Comparison of ENCODE assay signal across 14 cellular contexts in the genomic region with DNA sequence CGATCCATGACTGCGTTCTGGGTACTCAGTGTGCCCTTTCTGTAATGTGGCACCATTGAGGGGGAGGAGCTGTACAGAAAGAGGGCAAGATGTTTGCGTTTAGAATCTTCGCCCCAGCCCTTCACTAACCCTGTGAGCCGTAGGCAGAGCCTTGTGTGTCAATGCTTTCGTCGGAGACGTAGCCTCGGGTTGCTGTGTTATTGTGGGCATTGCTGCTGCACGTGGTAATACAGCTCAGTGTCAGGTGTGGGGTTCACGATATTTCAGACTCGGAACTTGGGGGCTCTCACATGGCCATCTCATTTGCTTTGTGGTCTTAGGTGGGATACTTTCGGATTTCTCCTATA. TPM values are rescaled to one million over a fixed set of nuclear protein-coding genes. Genes with fewer than 3 reads are reported as not detected.
DNase-seq lines count a peak whose midpoint lies in the region.
"Had no signal": no experiment of that assay in that cellular context is flagged by ENCODE, and none has a peak within 500 bp of the region (broad histone marks: within the 10 kb centered on the region; RNA-seq: fewer than 3 reads in every experiment).

No MANE protein-coding gene starts in this region.

- H3K36me3 Mint-ChIP-seq in T-helper 2 cell treated with Interferon-gamma antibody and Interleukin-4, amounts not matched to agents 5 μg/mL and 100 μg/mL, for 36 hours (ENCODE audit: low read depth): peaks cover 79% of the 10 kb centered on the region
- H3K36me3 Mint-ChIP-seq in dendritic cell treated with granulocyte-macrophage colony-stimulating factor and Interleukin-4, amounts not matched to agents 40 ng/mL and 50 ng/mL, for 4 days (ENCODE audit: low read depth): peaks cover 86% of the 10 kb centered on the region

- H3K36me3 ChIP-seq in Karpas-422 (ENCODE audit: insufficient read depth, low read length) (peaks cover 57% of the 10 kb centered on the region), skeletal muscle tissue (ENCODE audit: control insufficient read depth in 3 of 3, insufficient read depth in 3 of 3, low read length in 3 of 3) (peaks cover 44 to 57% (median 53%) of the 10 kb centered on the region in 3 donors)

- H3K4me3 Mint-ChIP-seq in T-helper 2 cell treated with Interferon-gamma antibody and Interleukin-4, amounts not matched to agents 5 μg/mL and 100 μg/mL, for 36 hours: peak overlapping the region; percentile 65
- peak overlapping the region; percentile 74 for H3K4me3 Mint-ChIP-seq in dendritic cell treated with granulocyte-macrophage colony-stimulating factor and Interleukin-4, amounts not matched to agents 40 ng/mL and 50 ng/mL, for 4 days

- peaks cover 69% of the 10 kb centered on the region for H4K20me1 ChIP-seq in Karpas-422 (ENCODE audit: insufficient read depth, low read depth, low read length)

- peaks cover 74% of the 10 kb centered on the region for H3K4me1 Mint-ChIP-seq in T-helper 2 cell treated with Interferon-gamma antibody and Interleukin-4, amounts not matched to agents 5 μg/mL and 100 μg/mL, for 36 hours (ENCODE audit: low read depth)
- peaks cover 99% of the 10 kb centered on the region for H3K4me1 Mint-ChIP-seq in dendritic cell treated with granulocyte-macrophage colony-stimulating factor and Interleukin-4, amounts not matched to agents 40 ng/mL and 50 ng/mL, for 4 days (ENCODE audit: low read depth)

- no peak overlapping the region for H3K4me2 ChIP-seq in Karpas-422 (ENCODE audit: low read depth, low read length, poor library complexity, severe bottlenecking)

- no peaks in the 10 kb centered on the region for H3K9me2 ChIP-seq in Karpas-422 (replicated peaks; ENCODE audit: insufficient read depth, low read length)

- H3K27me3 Mint-ChIP-seq in T-helper 2 cell treated with Interferon-gamma antibody and Interleukin-4, amounts not matched to agents 5 μg/mL and 100 μg/mL, for 36 hours (ENCODE audit: low read depth): no peaks in the 10 kb centered on the region
- H3K27me3 Mint-ChIP-seq in dendritic cell treated with granulocyte-macrophage colony-stimulating factor and Interleukin-4, amounts not matched to agents 40 ng/mL and 50 ng/mL, for 4 days: no peaks in the 10 kb centered on the region

- peaks cover 14% of the 10 kb centered on the region for H3K4me1 ChIP-seq in Karpas-422 (ENCODE audit: low read length)
- peaks cover 71 to 85% (median 76%) of the 10 kb centered on the region in 3 donors for H3K4me1 ChIP-seq in skeletal muscle tissue (ENCODE audit: control insufficient read depth in 3 of 3, insufficient read depth in 3 of 3, low read length in 3 of 3)

- DNase-seq in T-helper 2 cell treated with Interferon-gamma antibody and Interleukin-4, amounts not matched to agents 5 μg/mL and 100 μg/mL, for 36 hours (ENCODE audit: low spot score): no peak
- DNase-seq in T-helper 2 cell (no peak), Karpas-422 (peak; percentile 46), germinal center (ENCODE audit: low spot score) (no peak), GDM1 (lab: John Stamatoyannopoulos, UW) (no peak)
- DNase-seq in stimulated activated CD4-positive, alpha-beta T cell treated with anti-CD3 and anti-CD28 coated beads, Interleukin-2, amount 100 ng/mL, for 48 hours: no peak
- DNase-seq: GF-D8; NCI-H1092 treated with DMSO at 0.1 percent for 48 hours; NCI-H748 treated with DMSO at 0.1 percent for 48 hours; stimulated activated naive CD4-positive, alpha-beta T cell treated with Interleukin-2 at 50 U/mL for 16 hours had no signal

- no peak overlapping the region for H3K27ac Mint-ChIP-seq in T-helper 2 cell treated with Interferon-gamma antibody and Interleukin-4, amounts not matched to agents 5 μg/mL and 100 μg/mL, for 36 hours
- peak overlapping the region; percentile 94 for H3K27ac Mint-ChIP-seq in dendritic cell treated with granulocyte-macrophage colony-stimulating factor and Interleukin-4, amounts not matched to agents 40 ng/mL and 50 ng/mL, for 4 days

- intact Hi-C loops in dendritic cell treated with granulocyte-macrophage colony-stimulating factor and Interleukin-4, amounts not matched to agents 40 ng/mL and 50 ng/mL, for 4 days (cut with micrococcal nuclease): loop anchor here (5.0 to 10.0 kb wide), 3 partner anchors 40 to 178 kb away; no protein-coding TSS in a partner anchor

- H3K4me3 ChIP-seq in Karpas-422 (ENCODE audit: low read length): no peak overlapping the region
- no peak overlapping the region for H3K4me3 ChIP-seq in skeletal muscle tissue (ENCODE audit: low read length in 3 of 3)
- H3K4me3 ChIP-seq: HAP-1 had no signal

- H3K9me3 Mint-ChIP-seq in T-helper 2 cell treated with Interferon-gamma antibody and Interleukin-4, amounts not matched to agents 5 μg/mL and 100 μg/mL, for 36 hours: no peaks in the 10 kb centered on the region
- no peaks in the 10 kb centered on the region for H3K9me3 Mint-ChIP-seq in dendritic cell treated with granulocyte-macrophage colony-stimulating factor and Interleukin-4, amounts not matched to agents 40 ng/mL and 50 ng/mL, for 4 days

- H3K27ac ChIP-seq in Karpas-422 (ENCODE audit: low read length): no peak overlapping the region
- peak overlapping the region; percentile 75 for H3K27ac ChIP-seq in skeletal muscle tissue (ENCODE audit: low read depth, low read length)

- H3K9ac ChIP-seq in Karpas-422 (ENCODE audit: low read length): no peak overlapping the region
- H3K9ac ChIP-seq in skeletal muscle tissue (ENCODE audit: low read depth in 1 of 3, low read length in 3 of 3): no peak overlapping the region

- H3K9me3 ChIP-seq in Karpas-422 (ENCODE audit: low read length): no peaks in the 10 kb centered on the region
- no peaks in the 10 kb centered on the region for H3K9me3 ChIP-seq in skeletal muscle tissue (ENCODE audit: control insufficient read depth in 3 of 3, low read length in 3 of 3)
- H3K9me3 ChIP-seq: HAP-1 had no signal

- no peak overlapping the region for H2AFZ ChIP-seq in Karpas-422 (ENCODE audit: low read length)

- no peaks in the 10 kb centered on the region for H3K27me3 ChIP-seq in Karpas-422 (ENCODE audit: low read length)
- no peaks in the 10 kb centered on the region for H3K27me3 ChIP-seq in skeletal muscle tissue (ENCODE audit: control insufficient read depth in 3 of 3, insufficient read depth in 3 of 3, low read length in 3 of 3)

- H3K79me2 ChIP-seq in Karpas-422 (ENCODE audit: low read length): peaks cover 38% of the 10 kb centered on the region

RNA-seq across cellular contexts. Expression of a gene that starts 6.1 kb away (rescaled TPM):
- 3,304 and 6,295 TPM in 2 replicates for total RNA-seq in Karpas-422 (2014; rRNA removed; shearing (Covaris generic); ENCODE audit: low replicate concordance)
- 4,630 TPM for total RNA-seq in skeletal muscle tissue

RNA-seq across cellular contexts. Expression of a gene that starts 15.7 kb away (rescaled TPM):
- 28.1 and 39.8 TPM in 2 replicates for total RNA-seq in Karpas-422 (2014; rRNA removed; shearing (Covaris generic); ENCODE audit: low replicate concordance)
- 29.7 TPM for total RNA-seq in skeletal muscle tissue

RNA-seq across cellular contexts. Expression of a gene that starts 16.0 kb away (rescaled TPM):
- 0.11 TPM in 1 of 2 replicates, not detected in the other for total RNA-seq in Karpas-422 (2014; rRNA removed; shearing (Covaris generic); ENCODE audit: low replicate concordance)
- total RNA-seq in skeletal muscle tissue: 4.2 TPM
- total RNA-seq: dermis microvascular lymphatic vessel endothelial cell had no signal

RNA-seq across cellular contexts. Expression of a gene that starts 17.4 kb away (rescaled TPM):
- 85.6 and 90.0 TPM in 2 replicates for total RNA-seq in Karpas-422 (2014; rRNA removed; shearing (Covaris generic); ENCODE audit: low replicate concordance)
- total RNA-seq in skeletal muscle tissue: 8.9 TPM

RNA-seq across cellular contexts. Expression of a gene that starts 33.8 kb away (rescaled TPM):
- total RNA-seq in Karpas-422 (2014; rRNA removed; shearing (Covaris generic); ENCODE audit: low replicate concordance): 6.2 TPM in 1 of 2 replicates, not detected in the other
- 1.0 TPM for total RNA-seq in skeletal muscle tissue
- total RNA-seq: dermis microvascular lymphatic vessel endothelial cell had no signal
